ENCODE assay signal across 8 cellular contexts in genomic region chr2:30232801-30233130, GRCh38. TPM values are rescaled to one million over a fixed set of nuclear protein-coding genes. Genes with fewer than 3 reads are reported as not detected.
DNase-seq lines count a peak whose midpoint lies in the region; ATAC-seq and TF ChIP-seq lines count a peak whose summit lies in the region.

No MANE protein-coding gene starts in this region.

- intact Hi-C loops in breast epithelium (cut with DNase I; ENCODE audit: low total_unique reads): loop anchor here (5.0 to 10.0 kb wide), 2 partner anchors 212 to 1245 kb away; partner anchors contain the start of gene LCLAT1

- peak overlapping the region; percentile 93 for H3K27ac ChIP-seq in DND-41 (ENCODE audit: low read length)
- peak overlapping the region; percentile 91 to 97 for H3K27ac ChIP-seq in breast epithelium

- H2AFZ ChIP-seq in DND-41 (ENCODE audit: low read depth, low read length): peak overlapping the region; percentile 37

- peak; percentile 13 for ATAC-seq in DND-41 (ENCODE audit: insufficient read depth, low read depth)
- no peak for ATAC-seq in HG03432 (IDR thresholded peaks at IDR 0.05; ENCODE audit: unreplicated experiment)
- no peak for ATAC-seq in GM18858 (IDR thresholded peaks at IDR 0.05; ENCODE audit: unreplicated experiment)
- ATAC-seq in HG03097 (IDR thresholded peaks at IDR 0.05; ENCODE audit: low FRiP score, unreplicated experiment): no peak
- ATAC-seq in GM21619 (IDR thresholded peaks at IDR 0.05; ENCODE audit: unreplicated experiment): no peak

- H3K36me3 ChIP-seq in DND-41 (ENCODE audit: insufficient read depth, low read length): peaks cover 37% of the 10 kb centered on the region
- H3K36me3 ChIP-seq in breast epithelium: no peaks in the 10 kb centered on the region

- H3K4me2 ChIP-seq in DND-41 (ENCODE audit: insufficient read depth, low read length): peak overlapping the region; percentile 76

- H3K9me3 ChIP-seq in DND-41 (ENCODE audit: insufficient read depth, low read length, severe bottlenecking) (no peaks in the 10 kb centered on the region), breast epithelium (no peaks in the 10 kb centered on the region), mononuclear cell (ENCODE audit: low read depth, low read length) (no peaks in the 10 kb centered on the region)

- no peak for TF ChIP-seq POLR2A in breast epithelium (IDR thresholded peaks at IDR 0.05)

- peak overlapping the region; percentile 96 for H3K9ac ChIP-seq in DND-41 (ENCODE audit: low read depth, low read length)

- no peak for TF ChIP-seq CTCF in DND-41 (IDR thresholded peaks at IDR 0.05; ENCODE audit: borderline replicate concordance, extremely low read depth, low read length, poor library complexity, severe bottlenecking)
- no peak for TF ChIP-seq CTCF in breast epithelium (IDR thresholded peaks at IDR 0.05)

- peak; percentile 54 for DNase-seq in DND-41
- peak; percentile 38 for DNase-seq in NCI-H69 (lab: John Stamatoyannopoulos, UW)
- DNase-seq in breast epithelium (ENCODE audit: low spot score in 2 of 2): no peak

- H3K79me2 ChIP-seq in DND-41 (ENCODE audit: insufficient read depth, low read length): peaks cover 28% of the 10 kb centered on the region

- H3K4me3 ChIP-seq in DND-41 (ENCODE audit: low read depth in 1 of 2, low read length in 2 of 2) (peak overlapping the region; percentile 47 to 73), breast epithelium (peak overlapping the region; percentile 61 to 77 (median 76)), mononuclear cell (ENCODE audit: low read length) (peak overlapping the region; percentile 80)

- peaks cover 20% of the 10 kb centered on the region; the same call in 1 of the 2 replicates for H4K20me1 ChIP-seq in DND-41 (ENCODE audit: insufficient read depth, low read length)

- H3K27me3 ChIP-seq in DND-41 (ENCODE audit: insufficient read depth, low read length, poor library complexity): no peaks in the 10 kb centered on the region
- H3K27me3 ChIP-seq in breast epithelium: peaks cover 0 to 3% of the 10 kb centered on the region in 2 donors
- H3K27me3 ChIP-seq in mononuclear cell (ENCODE audit: insufficient read depth, low read length): peaks cover 27% of the 10 kb centered on the region

- peaks cover 27% of the 10 kb centered on the region for H3K4me1 ChIP-seq in DND-41 (ENCODE audit: insufficient read depth, low read length)
- H3K4me1 ChIP-seq in breast epithelium: peaks cover 0 to 7% of the 10 kb centered on the region in 2 donors
- peaks cover 68% of the 10 kb centered on the region for H3K4me1 ChIP-seq in mononuclear cell (ENCODE audit: insufficient read depth, low read length)

RNA-seq across cellular contexts. Expression of gene LBH, which starts 1.4 kb away (rescaled TPM):
- 100 to 1,000 TPM in 1 of 3 donors, 10 to 100 TPM in 2; 18.2 to 153 (median 87.2) TPM for total RNA-seq in breast epithelium
- 91.4 TPM for total RNA-seq in mononuclear cell

Comparison
In these comparisons a context has a peak if more than half of its experiments do, and no peak if none do; other contexts are left out.
1. DNase-seq: peak in DND-41 (single experiment) and NCI-H69 (single experiment); none in breast epithelium (0 of 2).
2. Peak in every context shown above with its lines, with median percentiles within 50 percentile points of each other: H3K4me3 ChIP-seq.